In genomic region chr12:57775044-57775443, GRCh38 we compare ENCODE assay signal across 24 cellular contexts. TPM values are rescaled to one million over a fixed set of nuclear protein-coding genes. Genes with fewer than 3 reads are reported as not detected.
DNase-seq lines count a peak whose midpoint lies in the region; ATAC-seq and TF ChIP-seq lines count a peak whose summit lies in the region.
"Had no signal": no experiment of that assay in that cellular context is flagged by ENCODE, and none has a peak within 500 bp of the region (broad histone marks: within the 10 kb centered on the region; RNA-seq: fewer than 3 reads in every experiment).

No MANE protein-coding gene starts in this region.

- H3K36me3 Mint-ChIP-seq in natural killer cell (no peaks in the 10 kb centered on the region), brain (peaks cover 30% of the 10 kb centered on the region), nephron (ENCODE audit: low read depth) (peaks cover 15% of the 10 kb centered on the region)
- no peaks in the 10 kb centered on the region for H3K36me3 Mint-ChIP-seq in natural killer cell treated with Interleukin-12 subunit alpha and Interleukin-12 subunit beta and Interleukin-15 and Interleukin-18, amount 100 ng/mL, for 72 hours

- peak overlapping the region; percentile 32 for H3K4me3 Mint-ChIP-seq in natural killer cell
- no peak overlapping the region for H3K4me3 Mint-ChIP-seq in natural killer cell treated with Interleukin-12 subunit alpha and Interleukin-12 subunit beta and Interleukin-15 and Interleukin-18, amount 100 ng/mL, for 72 hours
- peak overlapping the region in 4 of 5 experiments; percentile 32 to 61 (median 40) for H3K4me3 Mint-ChIP-seq in brain
- H3K4me3 Mint-ChIP-seq in nephron = peak overlapping the region; percentile 5 to 63 (median 53)
- H3K4me3 Mint-ChIP-seq: B cell had no signal

- peaks cover 14% of the 10 kb centered on the region in 2 donors for H3K4me1 Mint-ChIP-seq in natural killer cell
- peaks cover 33% of the 10 kb centered on the region in 2 donors for H3K4me1 Mint-ChIP-seq in natural killer cell treated with Interleukin-12 subunit alpha and Interleukin-12 subunit beta and Interleukin-15 and Interleukin-18, amount 100 ng/mL, for 72 hours (ENCODE audit: low read depth in 2 of 2)
- H3K4me1 Mint-ChIP-seq in brain = peaks cover 32% of the 10 kb centered on the region
- peaks cover 22% of the 10 kb centered on the region for H3K4me1 Mint-ChIP-seq in nephron

- H3K9me3 Mint-ChIP-seq in natural killer cell (no peaks in the 10 kb centered on the region), brain (no peaks in the 10 kb centered on the region), nephron (no peaks in the 10 kb centered on the region)
- H3K9me3 Mint-ChIP-seq in natural killer cell treated with Interleukin-12 subunit alpha and Interleukin-12 subunit beta and Interleukin-15 and Interleukin-18, amount 100 ng/mL, for 72 hours = no peaks in the 10 kb centered on the region
- H3K9me3 Mint-ChIP-seq: CD4-positive, alpha-beta memory T cell; CD4-positive, CD25-positive, alpha-beta regulatory T cell; CD8-positive, alpha-beta memory T cell had no signal

- H3K4me1 ChIP-seq in upper lobe of right lung = peaks cover 18% of the 10 kb centered on the region

- H3K4me3 ChIP-seq in upper lobe of right lung = no peak overlapping the region
- H3K4me3 ChIP-seq: A549; BLaER1 treated with 17β-estradiol and CSF1 and Interleukin-3, amounts not matched to agents 10 nM and 100 nM; GM12878 had no signal

- no peak for TF ChIP-seq CTCF in natural killer cell (IDR thresholded peaks at IDR 0.05)
- no peak for TF ChIP-seq CTCF in brain (conservative IDR thresholded peaks at IDR 0.05)
- no peak for TF ChIP-seq CTCF in nephron (IDR thresholded peaks at IDR 0.05; ENCODE audit: unreplicated experiment in 3 of 3)
- no peak for TF ChIP-seq CTCF in upper lobe of right lung (IDR thresholded peaks at IDR 0.05)

- ATAC-seq in natural killer cell (no peak), upper lobe of right lung (no peak)
- no peak for ATAC-seq in natural killer cell treated with Interleukin-12 subunit alpha and Interleukin-12 subunit beta and Interleukin-15 and Interleukin-18, amount 100 ng/mL, for 72 hours
- ATAC-seq: A549, GM12878 had no signal

- H3K9me3 ChIP-seq in upper lobe of right lung = no peaks in the 10 kb centered on the region
- H3K9me3 ChIP-seq: A549; BLaER1 treated with 17β-estradiol and CSF1 and Interleukin-3, amounts not matched to agents 10 nM and 100 nM had no signal

- DNase-seq in natural killer cell = no peak
- DNase-seq in natural killer cell treated with Interleukin-12 subunit alpha and Interleukin-12 subunit beta and Interleukin-15 and Interleukin-18, amount 100 ng/mL, for 72 hours (ENCODE audit: low spot score) = no peak
- peak; percentile 0 for DNase-seq in upper lobe of right lung
- no peak for DNase-seq in HPDE6-E6E7 (ENCODE audit: extremely low spot score)
- no peak for DNase-seq in HCEC 1CT
- no peak for DNase-seq in NCI-H345 treated with DMSO at 0.1 percent for 48 hours (lab: John Stamatoyannopoulos, UW; ENCODE audit: unreplicated experiment)
- DNase-seq: CD4-positive, alpha-beta memory T cell; CD4-positive, CD25-positive, alpha-beta regulatory T cell; CD8-positive, alpha-beta memory T cell; COR-L47; DMS 273 treated with DMSO at 0.1 percent for 48 hours; DMS153; DMS79; DND-41; EL; GDM1 had no signal

- peaks cover 9% of the 10 kb centered on the region for H3K36me3 ChIP-seq in upper lobe of right lung

- H3K27ac ChIP-seq in upper lobe of right lung = no peak overlapping the region
- H3K27ac ChIP-seq: 22Rv1, A549, C4-2B had no signal

- H3K27me3 Mint-ChIP-seq in natural killer cell (ENCODE audit: low read depth in 2 of 2) (no peaks in the 10 kb centered on the region), brain (peaks cover 10% of the 10 kb centered on the region), nephron (ENCODE audit: low read depth) (peaks cover 3% of the 10 kb centered on the region)
- no peaks in the 10 kb centered on the region for H3K27me3 Mint-ChIP-seq in natural killer cell treated with Interleukin-12 subunit alpha and Interleukin-12 subunit beta and Interleukin-15 and Interleukin-18, amount 100 ng/mL, for 72 hours
- H3K27me3 Mint-ChIP-seq: B cell had no signal

- H3K27ac Mint-ChIP-seq in natural killer cell (no peak overlapping the region), brain (no peak overlapping the region), nephron (no peak overlapping the region)
- no peak overlapping the region for H3K27ac Mint-ChIP-seq in natural killer cell treated with Interleukin-12 subunit alpha and Interleukin-12 subunit beta and Interleukin-15 and Interleukin-18, amount 100 ng/mL, for 72 hours
- H3K27ac Mint-ChIP-seq: B cell had no signal

- H3K27me3 ChIP-seq in upper lobe of right lung = no peaks in the 10 kb centered on the region
- H3K27me3 ChIP-seq: BLaER1 treated with 17β-estradiol and CSF1 and Interleukin-3, amounts not matched to agents 10 nM and 100 nM had no signal

- intact Hi-C loops in natural killer cell (cut with micrococcal nuclease) = no loop called here
- intact Hi-C loops in upper lobe of right lung (cut with DNase I) = no loop called here

RNA-seq across cellular contexts. Expression of gene EEF1AKMT3, which starts 2.6 kb away (rescaled TPM):
- 1 to 10 TPM; 1.3 to 2.6 (median 2.2) TPM for total RNA-seq in natural killer cell
- 1 to 10 TPM; 2.0 to 3.2 TPM for total RNA-seq in natural killer cell treated with Interleukin-12 subunit alpha and Interleukin-12 subunit beta and Interleukin-15 and Interleukin-18, amount 100 ng/mL, for 72 hours
- 4.7 TPM for polyA plus RNA-seq in brain (ENCODE audit: insufficient read depth, low read depth, low replicate concordance)
- 8.0 TPM for total RNA-seq in upper lobe of right lung

RNA-seq across cellular contexts. Expression of gene METTL1, which starts 3.1 kb away (rescaled TPM):
- total RNA-seq in natural killer cell (10 to 100 TPM in 1 of 3 donors, 1 to 10 TPM in 2; 8.0 to 12.5 (median 8.8) TPM), upper lobe of right lung (26.9 TPM)
- total RNA-seq in natural killer cell treated with Interleukin-12 subunit alpha and Interleukin-12 subunit beta and Interleukin-15 and Interleukin-18, amount 100 ng/mL, for 72 hours = 10 to 100 TPM; 42.9 to 51.2 TPM
- 11.5 TPM for polyA plus RNA-seq in brain (ENCODE audit: insufficient read depth, low read depth, low replicate concordance)

RNA-seq across cellular contexts. Expression of gene TSFM, which starts 7.5 kb away (rescaled TPM):
- total RNA-seq in natural killer cell (10 to 100 TPM; 17.6 to 19.7 (median 17.7) TPM), upper lobe of right lung (24.3 TPM)
- total RNA-seq in natural killer cell treated with Interleukin-12 subunit alpha and Interleukin-12 subunit beta and Interleukin-15 and Interleukin-18, amount 100 ng/mL, for 72 hours = 10 to 100 TPM; 43.2 to 44.6 TPM
- 42.1 TPM for polyA plus RNA-seq in brain (ENCODE audit: insufficient read depth, low read depth, low replicate concordance)

RNA-seq across cellular contexts. Expression of gene CYP27B1, which starts 8.2 kb away (rescaled TPM):
- total RNA-seq in natural killer cell = 1 to 10 TPM; 1.1 to 1.7 (median 1.6) TPM
- 10 to 100 TPM; 11.7 to 18.8 TPM for total RNA-seq in natural killer cell treated with Interleukin-12 subunit alpha and Interleukin-12 subunit beta and Interleukin-15 and Interleukin-18, amount 100 ng/mL, for 72 hours
- polyA plus RNA-seq in brain (ENCODE audit: insufficient read depth, low read depth, low replicate concordance) = not detected
- 2.0 TPM for total RNA-seq in upper lobe of right lung
- total RNA-seq: CD4-positive, CD25-positive, alpha-beta regulatory T cell had no signal

RNA-seq across cellular contexts. Expression of gene MARCHF9, which starts 20.1 kb away (rescaled TPM):
- total RNA-seq in natural killer cell = 10 to 100 TPM; 25.4 to 28.4 (median 26.0) TPM
- 10 to 100 TPM; 15.8 to 17.0 TPM for total RNA-seq in natural killer cell treated with Interleukin-12 subunit alpha and Interleukin-12 subunit beta and Interleukin-15 and Interleukin-18, amount 100 ng/mL, for 72 hours
- polyA plus RNA-seq in brain (ENCODE audit: insufficient read depth, low read depth, low replicate concordance) = 26.0 TPM
- total RNA-seq in upper lobe of right lung = 21.2 TPM
